In the genomic region with DNA sequence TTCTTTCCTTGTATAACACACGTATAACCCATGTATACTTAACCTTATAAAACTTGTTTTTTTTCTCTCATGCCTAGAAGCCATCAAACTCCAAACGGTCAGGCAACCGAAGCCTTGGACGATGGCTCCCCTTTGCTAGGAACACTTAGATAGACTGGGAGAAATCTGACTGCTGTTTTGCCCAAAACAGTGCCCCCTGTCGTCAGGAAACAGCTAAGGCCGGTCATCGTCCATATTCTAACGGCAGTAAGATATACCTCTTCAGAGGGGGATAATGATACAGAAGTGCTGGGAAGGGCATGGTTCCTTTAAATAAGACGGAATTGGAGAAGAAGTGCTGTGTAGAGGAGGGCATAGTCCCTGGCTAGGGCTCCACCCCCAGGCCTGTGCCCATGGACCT, we compare ENCODE assay signal across 2 cellular contexts.
TF ChIP-seq lines count a peak whose summit lies in the region.

No MANE protein-coding gene starts in this region.

TF ChIP-seq in H1, 55 proteins besides CTCF, POLR2A, EP300 and RAD21:
- TF ChIP-seq SIRT6 (IDR thresholded peaks at IDR 0.05; ENCODE audit: low read length) = no peak
- no peak for TF ChIP-seq TBP (IDR thresholded peaks at IDR 0.05; ENCODE audit: low read depth, low read length)
- TF ChIP-seq, protein P1, sequence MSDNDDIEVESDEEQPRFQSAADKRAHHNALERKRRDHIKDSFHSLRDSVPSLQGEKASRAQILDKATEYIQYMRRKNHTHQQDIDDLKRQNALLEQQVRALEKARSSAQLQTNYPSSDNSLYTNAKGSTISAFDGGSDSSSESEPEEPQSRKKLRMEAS (IDR thresholded peaks at IDR 0.05) = no peak
- TF ChIP-seq, protein P2, sequence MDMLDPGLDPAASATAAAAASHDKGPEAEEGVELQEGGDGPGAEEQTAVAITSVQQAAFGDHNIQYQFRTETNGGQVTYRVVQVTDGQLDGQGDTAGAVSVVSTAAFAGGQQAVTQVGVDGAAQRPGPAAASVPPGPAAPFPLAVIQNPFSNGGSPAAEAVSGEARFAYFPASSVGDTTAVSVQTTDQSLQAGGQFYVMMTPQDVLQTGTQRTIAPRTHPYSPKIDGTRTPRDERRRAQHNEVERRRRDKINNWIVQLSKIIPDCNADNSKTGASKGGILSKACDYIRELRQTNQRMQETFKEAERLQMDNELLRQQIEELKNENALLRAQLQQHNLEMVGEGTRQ (IDR thresholded peaks at IDR 0.05; ENCODE audit: low read length) = no peak
- TF ChIP-seq SAP30 (IDR thresholded peaks at IDR 0.05; ENCODE audit: insufficient read depth, insufficient replicate concordance, low read length) = no peak
- no peak for TF ChIP-seq NRF1 (IDR thresholded peaks at IDR 0.05; ENCODE audit: low read depth, low read length)
- no peak for TF ChIP-seq RXRA (IDR thresholded peaks at IDR 0.05; ENCODE audit: insufficient read depth, low read depth, low read length)
- no peak for TF ChIP-seq FOSL1 (IDR thresholded peaks at IDR 0.05; ENCODE audit: insufficient read depth, low read depth, low read length)
- TF ChIP-seq SIN3A (conservative IDR thresholded peaks at IDR 0.05 in 1 of 2, IDR thresholded peaks at IDR 0.05 in 1 of 2; ENCODE audit: low read depth in 1 of 2, low read length in 2 of 2) = no peak
- TF ChIP-seq SUZ12 (IDR thresholded peaks at IDR 0.05; ENCODE audit: low read length) = no peak
TF ChIP-seq in H1: peak in this region for 0.

TF ChIP-seq in GM12891, 5 proteins besides CTCF, POLR2A, EP300 and RAD21:
- TF ChIP-seq PAX5 (IDR thresholded peaks at IDR 0.05; ENCODE audit: insufficient read depth, low read length, severe bottlenecking) (no peak), POU2F2 (IDR thresholded peaks at IDR 0.05; ENCODE audit: low read depth, low read length) (no peak), TAF1 (IDR thresholded peaks at IDR 0.05; ENCODE audit: low read depth, low read length) (no peak), POLR2AphosphoS5 (IDR thresholded peaks at IDR 0.05; ENCODE audit: low read depth, low read length) (no peak), SPI1 (IDR thresholded peaks at IDR 0.05; ENCODE audit: low read depth, low read length) (no peak)
TF ChIP-seq in GM12891: peak in this region for 0.
